Comparison of ENCODE assay signal across 10 cellular contexts in the genomic region with DNA sequence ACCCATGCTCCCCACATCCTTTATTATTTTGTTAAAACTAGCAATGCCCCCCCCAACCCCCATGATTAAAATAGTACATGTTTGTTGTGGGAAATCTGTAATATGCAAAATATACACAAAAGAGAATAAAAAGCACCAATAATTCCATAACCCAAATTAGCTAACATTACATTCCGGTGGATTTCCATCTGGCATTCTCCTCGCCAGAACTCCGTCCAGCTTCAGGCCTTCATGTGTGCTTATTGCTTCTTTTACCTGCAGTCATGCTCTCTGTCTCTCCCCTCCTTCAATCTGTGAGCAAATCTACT. TPM values are rescaled to one million over a fixed set of nuclear protein-coding genes. Genes with fewer than 3 reads are reported as not detected.
A peak's percentile ranks its signal among the peaks of the same experiment; 100 is the strongest.
DNase-seq lines count a peak whose midpoint lies in the region; ATAC-seq and TF ChIP-seq lines count a peak whose summit lies in the region.
"Had no signal": no experiment of that assay in that cellular context is flagged by ENCODE, and none has a peak within 500 bp of the region (broad histone marks: within the 10 kb centered on the region; RNA-seq: fewer than 3 reads in every experiment).

No MANE protein-coding gene starts in this region.

- no peaks in the 10 kb centered on the region for H3K36me3 Mint-ChIP-seq in mesothelial cell of epicardium

- H3K36me3 ChIP-seq in left ventricle myocardium inferior (no peaks in the 10 kb centered on the region), right atrium auricular region (no peaks in the 10 kb centered on the region), ascending aorta (no peaks in the 10 kb centered on the region), uterus (no peaks in the 10 kb centered on the region)

- H3K27ac ChIP-seq in left ventricle myocardium inferior (replicated peaks): peak overlapping the region; percentile 49
- H3K27ac ChIP-seq in right atrium auricular region: peak overlapping the region in 1 of 2 donors; percentile 81
- peak overlapping the region; percentile 42 to 73 for H3K27ac ChIP-seq in ascending aorta
- peak overlapping the region; percentile 88 to 89 for H3K27ac ChIP-seq in uterus
- H3K27ac ChIP-seq: C4-2B had no signal

- no peak for DNase-seq in left ventricle myocardium inferior
- DNase-seq in right atrium auricular region (ENCODE audit: low spot score): no peak
- DNase-seq in ascending aorta (ENCODE audit: low spot score in 2 of 2): no peak
- DNase-seq in mesothelial cell of epicardium (ENCODE audit: low spot score in 2 of 2, unreplicated experiment in 2 of 2): no peak
- DNase-seq in uterus: no peak
- DNase-seq in RPMI8226: no peak
- no peak for DNase-seq in hepatic stellate cell (ENCODE audit: low spot score)
- DNase-seq: NCI-H2081 treated with DMSO at 0.1 percent for 48 hours had no signal

- H3K9me3 ChIP-seq in left ventricle myocardium inferior (replicated peaks): no peaks in the 10 kb centered on the region
- H3K9me3 ChIP-seq in right atrium auricular region: no peaks in the 10 kb centered on the region
- no peaks in the 10 kb centered on the region for H3K9me3 ChIP-seq in ascending aorta
- no peaks in the 10 kb centered on the region for H3K9me3 ChIP-seq in uterus

- intact Hi-C loops in left ventricle myocardium inferior (cut with micrococcal nuclease) (no loop called here), ascending aorta (cut with DNase I) (loop anchor here (1.0 kb wide), 1 partner anchor 17 kb away; no protein-coding TSS in a partner anchor), uterus (cut with DNase I; ENCODE audit: low total_unique reads) (loop anchor here (5.0 kb wide), 1 partner anchor 932 kb away; a partner anchor contains a TSS)

- H3K27ac Mint-ChIP-seq in mesothelial cell of epicardium: peak overlapping the region; percentile 99

- H3K27me3 Mint-ChIP-seq in mesothelial cell of epicardium (ENCODE audit: low read depth): no peaks in the 10 kb centered on the region

- H3K9me3 Mint-ChIP-seq in mesothelial cell of epicardium: no peaks in the 10 kb centered on the region

- TF ChIP-seq CTCF in left ventricle myocardium inferior (IDR thresholded peaks at IDR 0.05; ENCODE audit: borderline replicate concordance): no peak
- no peak for TF ChIP-seq CTCF in right atrium auricular region (IDR thresholded peaks at IDR 0.05)
- no peak for TF ChIP-seq CTCF in ascending aorta (IDR thresholded peaks at IDR 0.05)
- no peak for TF ChIP-seq CTCF in mesothelial cell of epicardium (IDR thresholded peaks at IDR 0.05; ENCODE audit: unreplicated experiment)
- no peak for TF ChIP-seq CTCF in uterus (IDR thresholded peaks at IDR 0.05)

- TF ChIP-seq POLR2A in uterus (IDR thresholded peaks at IDR 0.05): no peak

- H3K27me3 ChIP-seq in left ventricle myocardium inferior (ENCODE audit: low read depth) (no peaks in the 10 kb centered on the region), right atrium auricular region (no peaks in the 10 kb centered on the region), ascending aorta (no peaks in the 10 kb centered on the region), uterus (no peaks in the 10 kb centered on the region)

- H3K4me3 Mint-ChIP-seq in mesothelial cell of epicardium: peak overlapping the region; percentile 51

- H3K4me1 ChIP-seq in left ventricle myocardium inferior (peaks cover 45% of the 10 kb centered on the region), right atrium auricular region (peaks cover 3 to 36% of the 10 kb centered on the region in 2 donors), ascending aorta (peaks cover 7 to 10% of the 10 kb centered on the region in 2 donors), uterus (peaks cover 3 to 11% of the 10 kb centered on the region in 2 donors)

- no peak overlapping the region for H3K4me3 ChIP-seq in left ventricle myocardium inferior
- H3K4me3 ChIP-seq in right atrium auricular region: no peak overlapping the region
- no peak overlapping the region for H3K4me3 ChIP-seq in ascending aorta
- H3K4me3 ChIP-seq in uterus: no peak overlapping the region

- H3K4me1 Mint-ChIP-seq in mesothelial cell of epicardium: peaks cover 65% of the 10 kb centered on the region

- no peak for ATAC-seq in GM19463 (IDR thresholded peaks at IDR 0.05; ENCODE audit: unreplicated experiment)

RNA-seq across cellular contexts. Expression of a gene that starts 25.5 kb away (rescaled TPM):
- 41.4 TPM for total RNA-seq in left ventricle myocardium inferior
- total RNA-seq in right atrium auricular region: 100 to 1,000 TPM in 1 of 2 donors, 10 to 100 TPM in 1; 43.6 to 144 TPM
- total RNA-seq in ascending aorta: 51.9 TPM
- 131 to 136 TPM (median 134 TPM) in 3 replicates for total RNA-seq in mesothelial cell of epicardium
- total RNA-seq in uterus: 10 to 100 TPM in 2 of 4 donors, 1 to 10 TPM in 1, under 1 TPM in 1; 0.88 to 23.8 (median 10.4) TPM

RNA-seq across cellular contexts. Expression of a gene that starts 27.3 kb away (rescaled TPM):
- total RNA-seq in left ventricle myocardium inferior (223 TPM), right atrium auricular region (100 to 1,000 TPM; 157 to 167 TPM), ascending aorta (123 TPM), mesothelial cell of epicardium (96.5 to 101 TPM (median 99.8 TPM) in 3 replicates), uterus (100 to 1,000 TPM in 1 of 4 donors, 10 to 100 TPM in 3; 47.1 to 155 (median 64.6) TPM)

RNA-seq across cellular contexts. Expression of a gene that starts 49.7 kb away (rescaled TPM):
- 187 TPM for total RNA-seq in left ventricle myocardium inferior
- total RNA-seq in right atrium auricular region: 100 to 1,000 TPM; 121 to 236 TPM
- 537 TPM for total RNA-seq in ascending aorta
- total RNA-seq in mesothelial cell of epicardium: 1,084 to 1,110 TPM (median 1,094 TPM) in 3 replicates
- total RNA-seq in uterus: 100 to 1,000 TPM; 130 to 426 (median 290) TPM

RNA-seq across cellular contexts. Expression of a gene that starts 52.7 kb away (rescaled TPM):
- total RNA-seq in left ventricle myocardium inferior (14.1 TPM), right atrium auricular region (10 to 100 TPM in 1 of 2 donors, 1 to 10 TPM in 1; 6.7 to 12.3 TPM), ascending aorta (27.1 TPM), mesothelial cell of epicardium (49.7 to 51.9 TPM (median 49.8 TPM) in 3 replicates), uterus (10 to 100 TPM in 2 of 4 donors, 1 to 10 TPM in 2; 3.1 to 61.9 (median 10.2) TPM)
